8 cellular contexts compared by ENCODE assay signal in the genomic region with DNA sequence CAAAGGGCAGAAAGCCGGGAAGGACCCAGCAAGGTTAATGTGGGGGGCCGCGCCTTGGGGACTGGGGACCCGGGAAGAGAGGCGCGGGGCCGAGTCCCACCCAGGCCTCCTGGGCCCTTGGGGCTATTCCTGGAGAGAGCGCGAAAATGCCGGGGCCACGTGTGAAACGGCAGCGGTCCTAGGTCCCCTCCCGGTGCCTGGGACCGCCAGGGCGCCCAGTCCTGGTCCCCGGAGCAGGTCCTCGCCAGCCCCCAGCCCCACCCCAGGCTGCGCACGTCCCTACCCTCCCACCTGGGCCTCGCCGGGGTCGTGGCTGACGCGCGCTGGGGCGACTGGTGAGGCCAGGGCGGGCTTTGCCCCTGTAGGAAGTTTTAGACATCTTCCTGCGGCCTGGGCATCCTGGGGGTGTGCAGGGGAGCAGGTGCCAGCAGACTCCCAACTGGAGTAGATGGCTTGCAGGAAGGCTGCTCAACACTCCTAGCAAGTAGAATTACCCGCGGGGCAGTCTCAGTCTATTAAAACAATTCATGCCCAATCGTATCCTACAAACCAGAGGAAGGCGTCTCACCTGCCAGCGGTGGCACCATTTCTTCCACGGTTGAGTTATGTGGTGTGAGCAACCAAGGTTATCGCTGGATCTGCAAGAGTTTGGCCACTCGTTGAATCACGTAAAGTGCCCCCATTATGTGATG. TPM values are rescaled to one million over a fixed set of nuclear protein-coding genes. Genes with fewer than 3 reads are reported as not detected.
DNase-seq lines count a peak whose midpoint lies in the region; ATAC-seq, FAIRE-seq and TF ChIP-seq lines count a peak whose summit lies in the region.

No MANE protein-coding gene starts in this region.

- FAIRE-seq in HTR-8/SVneo (lab: Jason Lieb, UNC) = no peak

- H3K36me3 ChIP-seq in colonic mucosa (no peaks in the 10 kb centered on the region), lung (ENCODE audit: control insufficient read depth in 2 of 2, insufficient read depth in 2 of 2, low read length in 2 of 2) (no peaks in the 10 kb centered on the region), upper lobe of right lung (no peaks in the 10 kb centered on the region)

- H3K27ac ChIP-seq in colonic mucosa (peak overlapping the region; percentile 84), lung (ENCODE audit: low read depth in 1 of 2, low read length in 1 of 2) (peak overlapping the region; percentile 80 to 82), upper lobe of right lung (peak overlapping the region; percentile 84)

- TF ChIP-seq CTCF in colonic mucosa (IDR thresholded peaks at IDR 0.05) (no peak), lung (IDR thresholded peaks at IDR 0.05; ENCODE audit: control extremely low read depth, extremely low read depth) (no peak), upper lobe of right lung (IDR thresholded peaks at IDR 0.05) (no peak)

- ATAC-seq in lung (ENCODE audit: insufficient read depth, low FRiP score) (no peak), upper lobe of right lung (peak; percentile 34)

- H3K4me1 ChIP-seq in colonic mucosa (peaks cover 3% of the 10 kb centered on the region), lung (ENCODE audit: control insufficient read depth in 2 of 2, insufficient read depth in 2 of 2, low read length in 2 of 2) (peaks cover 0 to 6% of the 10 kb centered on the region in 2 donors), upper lobe of right lung (peaks cover 5% of the 10 kb centered on the region)

- 11 to 28% methylated on average over 37 to 38 of the region's 38 CpGs for WGBS in lung, 2 donors

- H3K9ac ChIP-seq in colonic mucosa (ENCODE audit: low read depth in 2 of 2, low read length in 2 of 2) = peak overlapping the region; percentile 80 to 94

- H3K27me3 ChIP-seq in colonic mucosa = no peaks in the 10 kb centered on the region
- no peaks in the 10 kb centered on the region for H3K27me3 ChIP-seq in lung (ENCODE audit: control insufficient read depth, insufficient read depth)
- no peaks in the 10 kb centered on the region for H3K27me3 ChIP-seq in upper lobe of right lung

- intact Hi-C loops in colonic mucosa (cut with DNase I) (loop anchor here (10.0 kb wide), 1 partner anchor 65 kb away; no protein-coding TSS in a partner anchor), upper lobe of right lung (cut with DNase I) (no loop called here)

- DNase-seq in activated gamma-delta T cell (lab: John Stamatoyannopoulos, UW) = peak; percentile 9
- no peak for DNase-seq in activated gamma-delta T cell treated with Interleukin-2 at 50 U/mL for 16 hours
- peak; percentile 68 to 83 for DNase-seq in NCI-H526 (lab: John Stamatoyannopoulos, UW)
- DNase-seq in colonic mucosa = peak; percentile 61
- no peak for DNase-seq in lung (ENCODE audit: low spot score)
- DNase-seq in upper lobe of right lung = no peak
- DNase-seq in HTR-8/SVneo (ENCODE audit: insufficient read length, low spot score) = no peak
- no peak for DNase-seq in NCI-H1436 (lab: John Stamatoyannopoulos, UW)

- H3K9me3 ChIP-seq in colonic mucosa = no peaks in the 10 kb centered on the region
- no peaks in the 10 kb centered on the region for H3K9me3 ChIP-seq in lung (ENCODE audit: control insufficient read depth in 2 of 2, insufficient read depth in 1 of 2, low read length in 1 of 2)
- no peaks in the 10 kb centered on the region for H3K9me3 ChIP-seq in upper lobe of right lung

- peak overlapping the region; percentile 78 for H3K4me3 ChIP-seq in colonic mucosa
- H3K4me3 ChIP-seq in lung = peak overlapping the region; percentile 46
- peak overlapping the region; percentile 63 for H3K4me3 ChIP-seq in upper lobe of right lung

RNA-seq across cellular contexts. Expression of gene FAR2, which starts 0.8 kb away (rescaled TPM):
- total RNA-seq in colonic mucosa = 10 to 100 TPM; 67.4 to 83.6 TPM
- total RNA-seq in lung = 10 to 100 TPM; 10.6 to 14.4 TPM
- polyA plus RNA-seq in lung = 10 to 100 TPM in 1 of 2 donors, 1 to 10 TPM in 1; 7.1 to 11.8 TPM
- 13.3 TPM for total RNA-seq in upper lobe of right lung

Comparison
In these comparisons a context has a peak if more than half of its experiments do, and no peak if none do; other contexts are left out.
1. DNase-seq: peak in activated gamma-delta T cell (single experiment), NCI-H526 (2 of 2) and colonic mucosa (single experiment); none in activated gamma-delta T cell treated with Interleukin-2 at 50 U/mL for 16 hours (single experiment), lung (single experiment), upper lobe of right lung (single experiment), HTR-8/SVneo (single experiment) and NCI-H1436 (single experiment).
2. Peak in every context shown above with its lines, with median percentiles within 50 percentile points of each other: H3K27ac ChIP-seq and H3K4me3 ChIP-seq.